35 cellular contexts compared by ENCODE assay signal in genomic region chr10:109984013-109984412, GRCh38.
"Had no signal": no experiment of that assay in that cellular context is flagged by ENCODE, and none has a peak within 500 bp of the region (broad histone marks: within the 10 kb centered on the region; RNA-seq: fewer than 3 reads in every experiment).

No MANE protein-coding gene starts in this region.

- H3K36me3 ChIP-seq: adrenal gland, esophagus muscularis mucosa, gastroesophageal sphincter, WERI-Rb-1 had no signal

- H3K4me3 Mint-ChIP-seq: activated B cell treated with CpG ODN at 0.5 μM for 24 hours; activated CD8-positive, alpha-beta memory T cell treated with anti-CD3 and anti-CD28 coated beads, Interleukin-2, amount 10 ng/mL, durations not matched to agents 7 days and 5 days; activated CD8-positive, alpha-beta T cell treated with anti-CD3 and anti-CD28 coated beads, Interleukin-2, amount 10 ng/mL, durations not matched to agents 7 days and 5 days; activated naive CD4-positive, alpha-beta T cell treated with anti-CD3 and anti-CD28 coated beads for 36 hours; activated naive CD4-positive, alpha-beta T cell treated with anti-CD3 and anti-CD28 coated beads, Interleukin-2, amount 50 U/mL, for 24 hours; activated naive CD8-positive, alpha-beta T cell treated with anti-CD3 and anti-CD28 coated beads for 36 hours; activated naive CD8-positive, alpha-beta T cell treated with anti-CD3 and anti-CD28 coated beads, Interleukin-2, amount 50 U/mL, for 24 hours; activated T-helper 1 cell treated with anti-CD3 and anti-CD28 coated beads, Interleukin-12 subunit alpha, Interleukin-12 subunit beta, Interleukin-2, Interleukin-4 antibody, amounts not matched to agents 30 ng/mL and 10 ng/mL and 1 ng/mL, durations not matched to agents 14 hours and 24 hours and 36 hours; central memory CD8-positive, alpha-beta T cell; dendritic cell treated with granulocyte-macrophage colony-stimulating factor and Interleukin-4, amounts not matched to agents 40 ng/mL and 50 ng/mL, for 4 days; endodermal cell; T-helper 17 cell; T-helper 2 cell treated with Interferon-gamma antibody and Interleukin-4, amounts not matched to agents 5 μg/mL and 100 μg/mL, for 36 hours had no signal

- H3K27me3 ChIP-seq: adrenal gland, body of pancreas, dorsolateral prefrontal cortex, esophagus muscularis mucosa, gastroesophageal sphincter had no signal

- H3K9me3 Mint-ChIP-seq: activated naive CD4-positive, alpha-beta T cell treated with anti-CD3 and anti-CD28 coated beads, Interleukin-2, amount 50 U/mL, for 24 hours; central memory CD8-positive, alpha-beta T cell; T-helper 2 cell treated with Interferon-gamma antibody and Interleukin-4, amounts not matched to agents 5 μg/mL and 100 μg/mL, for 36 hours had no signal

- H3K9me3 ChIP-seq: adrenal gland, body of pancreas, esophagus muscularis mucosa, gastroesophageal sphincter had no signal

- H3K27ac ChIP-seq: adrenal gland, body of pancreas, coronary artery, esophagus muscularis mucosa, gastroesophageal sphincter, WERI-Rb-1 had no signal

- H3K4me1 ChIP-seq: body of pancreas, gastroesophageal sphincter had no signal

- DNase-seq: activated B cell treated with CpG ODN at 0.5 μM for 24 hours; activated CD4-positive, alpha-beta T cell treated with anti-CD3 and anti-CD28 coated beads for 48 hours; activated CD4-positive, alpha-beta T cell treated with anti-CD3 and anti-CD28 coated beads, Interleukin-2, amount 50 U/mL, for 1 hour; activated CD4-positive, alpha-beta T cell treated with anti-CD3 and anti-CD28 coated beads, Interleukin-2, amount 50 U/mL, for 48 hours; activated CD8-positive, alpha-beta memory T cell treated with anti-CD3 and anti-CD28 coated beads, Interleukin-2, amount 10 ng/mL, durations not matched to agents 7 days and 5 days; activated CD8-positive, alpha-beta memory T cell treated with anti-CD3 and anti-CD28 coated beads, Interleukin-2, amount 50 U/mL, for 4 hours; activated CD8-positive, alpha-beta T cell treated with anti-CD3 and anti-CD28 coated beads, Interleukin-2, amount 10 ng/mL, durations not matched to agents 7 days and 5 days; activated effector memory CD4-positive, alpha-beta T cell treated with anti-CD3 and anti-CD28 coated beads, Interleukin-2, amount 50 U/mL, for 16 hours; activated naive CD4-positive, alpha-beta T cell treated with anti-CD3 and anti-CD28 coated beads for 36 hours; activated naive CD8-positive, alpha-beta T cell treated with anti-CD3 and anti-CD28 coated beads for 36 hours; activated naive CD8-positive, alpha-beta T cell treated with anti-CD3 and anti-CD28 coated beads, Interleukin-2, amount 50 U/mL, for 24 hours; activated T-cell treated with anti-CD3 and anti-CD28 coated beads, Interleukin-2, amount 50 U/mL, for 1 hour; activated T-cell treated with anti-CD3 and anti-CD28 coated beads, Interleukin-2, amount 50 U/mL, for 48 hours; adrenal gland; amygdala; aorta; body of pancreas; dorsolateral prefrontal cortex; effector memory CD4-positive, alpha-beta T cell; endodermal cell; foreskin melanocyte; T-helper 1 cell; T-helper 17 cell; T1000; WERI-Rb-1 had no signal

- H3K4me3 ChIP-seq: adrenal gland, body of pancreas, coronary artery, dorsolateral prefrontal cortex, esophagus muscularis mucosa, gastroesophageal sphincter had no signal

- H3K27ac Mint-ChIP-seq: activated B cell treated with CpG ODN at 0.5 μM for 24 hours; activated CD8-positive, alpha-beta memory T cell treated with anti-CD3 and anti-CD28 coated beads, Interleukin-2, amount 10 ng/mL, durations not matched to agents 7 days and 5 days; activated CD8-positive, alpha-beta T cell treated with anti-CD3 and anti-CD28 coated beads, Interleukin-2, amount 10 ng/mL, durations not matched to agents 7 days and 5 days; activated naive CD4-positive, alpha-beta T cell treated with anti-CD3 and anti-CD28 coated beads for 36 hours; activated naive CD4-positive, alpha-beta T cell treated with anti-CD3 and anti-CD28 coated beads, Interleukin-2, amount 50 U/mL, for 24 hours; activated naive CD8-positive, alpha-beta T cell treated with anti-CD3 and anti-CD28 coated beads for 36 hours; activated naive CD8-positive, alpha-beta T cell treated with anti-CD3 and anti-CD28 coated beads, Interleukin-2, amount 50 U/mL, for 24 hours; activated T-helper 1 cell treated with anti-CD3 and anti-CD28 coated beads, Interleukin-12 subunit alpha, Interleukin-12 subunit beta, Interleukin-2, Interleukin-4 antibody, amounts not matched to agents 30 ng/mL and 10 ng/mL and 1 ng/mL, durations not matched to agents 14 hours and 24 hours and 36 hours; activated T-helper 2 cell treated with anti-CD3 and anti-CD28 coated beads, Interferon-gamma antibody, Interleukin-2, Interleukin-4, amounts not matched to agents 10 μg/mL and 5 μg/mL and 100 μg/mL, durations not matched to agents 14 hours and 24 hours and 36 hours; dendritic cell treated with granulocyte-macrophage colony-stimulating factor and Interleukin-4, amounts not matched to agents 40 ng/mL and 50 ng/mL, for 4 days; endodermal cell; T-helper 17 cell; T-helper 2 cell treated with Interferon-gamma antibody and Interleukin-4, amounts not matched to agents 5 μg/mL and 100 μg/mL, for 36 hours had no signal

- ATAC-seq: activated CD4-positive, CD25-positive, alpha-beta regulatory T cell treated with anti-CD3 and anti-CD28 coated beads, Interleukin-2, amount 50 U/mL, for 24 hours; activated CD8-positive, alpha-beta memory T cell treated with anti-CD3 and anti-CD28 coated beads, Interleukin-2, amount 10 ng/mL, durations not matched to agents 7 days and 5 days; activated CD8-positive, alpha-beta T cell treated with anti-CD3 and anti-CD28 coated beads, Interleukin-2, amount 10 ng/mL, durations not matched to agents 7 days and 5 days; activated naive CD8-positive, alpha-beta T cell treated with anti-CD3 and anti-CD28 coated beads, Interleukin-2, amount 50 U/mL, for 24 hours; body of pancreas; gastroesophageal sphincter; T-helper 17 cell had no signal

- H3K4me1 Mint-ChIP-seq: activated naive CD8-positive, alpha-beta T cell treated with anti-CD3 and anti-CD28 coated beads for 36 hours; central memory CD8-positive, alpha-beta T cell had no signal

- H3K27me3 Mint-ChIP-seq: activated B cell treated with CpG ODN at 0.5 μM for 24 hours; activated naive CD4-positive, alpha-beta T cell treated with anti-CD3 and anti-CD28 coated beads, Interleukin-2, amount 50 U/mL, for 24 hours; activated naive CD8-positive, alpha-beta T cell treated with anti-CD3 and anti-CD28 coated beads for 36 hours; activated naive CD8-positive, alpha-beta T cell treated with anti-CD3 and anti-CD28 coated beads, Interleukin-2, amount 50 U/mL, for 24 hours; dendritic cell treated with granulocyte-macrophage colony-stimulating factor and Interleukin-4, amounts not matched to agents 40 ng/mL and 50 ng/mL, for 4 days had no signal
